ENCODE assay signal across 11 cellular contexts in genomic region chr10:124699471-124700292, GRCh38. TPM values are rescaled to one million over a fixed set of nuclear protein-coding genes. Genes with fewer than 3 reads are reported as not detected.
DNase-seq lines count a peak whose midpoint lies in the region; ATAC-seq and TF ChIP-seq lines count a peak whose summit lies in the region.
"Had no signal": no experiment of that assay in that cellular context is flagged by ENCODE, and none has a peak within 500 bp of the region (broad histone marks: within the 10 kb centered on the region; RNA-seq: fewer than 3 reads in every experiment).

No MANE protein-coding gene starts in this region.

- H3K4me1 ChIP-seq in upper lobe of left lung = peaks cover 61 to 87% (median 71%) of the 10 kb centered on the region in 4 donors
- H3K4me1 ChIP-seq: SJSA1 had no signal

- H3K27me3 Mint-ChIP-seq in activated naive CD4-positive, alpha-beta T cell treated with anti-CD3 and anti-CD28 coated beads, Interleukin-2, amount 50 U/mL, for 24 hours = no peaks in the 10 kb centered on the region
- no peaks in the 10 kb centered on the region for H3K27me3 Mint-ChIP-seq in naive B cell

- H3K27me3 ChIP-seq in upper lobe of left lung = no peaks in the 10 kb centered on the region
- H3K27me3 ChIP-seq: colonic mucosa, SJSA1 had no signal

- H3K27ac ChIP-seq in cingulate gyrus (ENCODE audit: low read depth, low read length) = peak overlapping the region; percentile 96
- peak overlapping the region; percentile 86 to 88 (median 86) for H3K27ac ChIP-seq in upper lobe of left lung
- H3K27ac ChIP-seq: SJSA1 had no signal

- no peak overlapping the region for H3K4me3 ChIP-seq in upper lobe of left lung
- H3K4me3 ChIP-seq: colonic mucosa, SJSA1 had no signal

- no peaks in the 10 kb centered on the region for H3K9me3 ChIP-seq in upper lobe of left lung
- H3K9me3 ChIP-seq: colonic mucosa, SJSA1 had no signal

- no peak for ATAC-seq in naive B cell (ENCODE audit: low read depth in 2 of 2)
- ATAC-seq in upper lobe of left lung (ENCODE audit: low FRiP score in 2 of 2) = no peak
- no peak for ATAC-seq in HG03175 (IDR thresholded peaks at IDR 0.05; ENCODE audit: unreplicated experiment)

- peaks cover 100% of the 10 kb centered on the region for H3K4me1 Mint-ChIP-seq in activated naive CD4-positive, alpha-beta T cell treated with anti-CD3 and anti-CD28 coated beads, Interleukin-2, amount 50 U/mL, for 24 hours
- H3K4me1 Mint-ChIP-seq in naive B cell = peaks cover 90 to 94% (median 94%) of the 10 kb centered on the region in 3 donors

- no peak overlapping the region for H3K4me3 Mint-ChIP-seq in activated naive CD4-positive, alpha-beta T cell treated with anti-CD3 and anti-CD28 coated beads, Interleukin-2, amount 50 U/mL, for 24 hours
- peak overlapping the region; percentile 44 to 92 (median 82) for H3K4me3 Mint-ChIP-seq in naive B cell

- peaks cover 11% of the 10 kb centered on the region for H3K36me3 Mint-ChIP-seq in activated naive CD4-positive, alpha-beta T cell treated with anti-CD3 and anti-CD28 coated beads, Interleukin-2, amount 50 U/mL, for 24 hours
- peaks cover 11 to 30% of the 10 kb centered on the region in 2 donors for H3K36me3 Mint-ChIP-seq in naive B cell

- no peak for DNase-seq in activated naive CD4-positive, alpha-beta T cell treated with Interleukin-2 at 50 U/mL for 16 hours
- DNase-seq in naive B cell = no peak
- no peak for DNase-seq in upper lobe of left lung
- no peak for DNase-seq in stimulated activated CD4-positive, alpha-beta T cell treated with anti-CD3 and anti-CD28 coated beads, Interleukin-15, amount 100 ng/mL, for 24 hours
- no peak for DNase-seq in NCI-H446 treated with DMSO at 0.1 percent for 48 hours (lab: John Stamatoyannopoulos, UW)
- DNase-seq: colonic mucosa, NCI-H2107 had no signal

- WGBS in upper lobe of left lung, 2 donors = 90 to 91% methylated on average over 16 to 18 of the region's 18 CpGs

- no peak for TF ChIP-seq CTCF in upper lobe of left lung (IDR thresholded peaks at IDR 0.05)

- peaks cover 0 to 15% (median 6%) of the 10 kb centered on the region in 4 donors for H3K36me3 ChIP-seq in upper lobe of left lung

- no peak for TF ChIP-seq EP300 in upper lobe of left lung (IDR thresholded peaks at IDR 0.05)

- H3K27ac Mint-ChIP-seq in activated naive CD4-positive, alpha-beta T cell treated with anti-CD3 and anti-CD28 coated beads, Interleukin-2, amount 50 U/mL, for 24 hours = peak overlapping the region; percentile 31
- H3K27ac Mint-ChIP-seq in naive B cell = peak overlapping the region; percentile 94 to 99 (median 97)

- no peak for TF ChIP-seq POLR2A in upper lobe of left lung (IDR thresholded peaks at IDR 0.05)

- H3K9me3 Mint-ChIP-seq in activated naive CD4-positive, alpha-beta T cell treated with anti-CD3 and anti-CD28 coated beads, Interleukin-2, amount 50 U/mL, for 24 hours = no peaks in the 10 kb centered on the region
- H3K9me3 Mint-ChIP-seq in naive B cell = no peaks in the 10 kb centered on the region

RNA-seq across cellular contexts. Expression of gene FAM53B, which starts 44.5 kb away (rescaled TPM):
- 100 to 1,000 TPM in 1 of 6 donors, 10 to 100 TPM in 5; 19.6 to 141 (median 31.5) TPM for polyA plus RNA-seq in naive B cell (ENCODE audit: low read depth in 6 of 6)
- total RNA-seq in upper lobe of left lung = 10 to 100 TPM; 35.8 to 62.5 (median 47.8) TPM
